In genomic region chr3:98980915-98981596, GRCh38 we compare ENCODE assay signal across 10 cellular contexts.
DNase-seq lines count a peak whose midpoint lies in the region; ATAC-seq and TF ChIP-seq lines count a peak whose summit lies in the region.
"Had no signal": no experiment of that assay in that cellular context is flagged by ENCODE, and none has a peak within 500 bp of the region (broad histone marks: within the 10 kb centered on the region; RNA-seq: fewer than 3 reads in every experiment).

No MANE protein-coding gene starts in this region.

- CTCF ChIA-PET in OCI-LY7 (lab: Charles Lee; ENCODE audit: unreplicated experiment): no interaction called here

- ATAC-seq in GM19372 (IDR thresholded peaks at IDR 0.05; ENCODE audit: low read depth, unreplicated experiment): peak; percentile 86
- peak; percentile 51 for ATAC-seq in HG03103 (IDR thresholded peaks at IDR 0.05; ENCODE audit: low read depth, unreplicated experiment)
- ATAC-seq in omental fat pad (ENCODE audit: low FRiP score): no peak
- ATAC-seq: Panc1 had no signal

- no peak overlapping the region for H2AFZ ChIP-seq in OCI-LY7 (ENCODE audit: low read length)

- DNase-seq in AG08396 (ENCODE audit: low spot score) (peak; percentile 32), astrocyte of the cerebellum (ENCODE audit: low read depth) (peak; percentile 53), NCI-H1105 (lab: John Stamatoyannopoulos, UW) (no peak), omental fat pad (ENCODE audit: low spot score) (no peak), spleen (no peak), OCI-LY7 (ENCODE audit: low spot score) (no peak)
- DNase-seq: DND-41 had no signal

- intact Hi-C loops in spleen (cut with DNase I; ENCODE audit: low total_unique reads) (no loop called here), OCI-LY7 (cut with micrococcal nuclease; ENCODE audit: unreplicated experiment) (no loop called here)

- no peaks in the 10 kb centered on the region for H3K36me3 ChIP-seq in spleen
- H3K36me3 ChIP-seq in OCI-LY7 (ENCODE audit: insufficient read depth, low read length): no peaks in the 10 kb centered on the region

- H3K4me3 ChIP-seq in astrocyte of the cerebellum (ENCODE audit: low read depth, low read length): peak overlapping the region; percentile 29
- no peak overlapping the region for H3K4me3 ChIP-seq in spleen
- no peak overlapping the region for H3K4me3 ChIP-seq in OCI-LY7 (ENCODE audit: low read depth, low read length, poor library complexity, severe bottlenecking)

- H3K27me3 ChIP-seq in spleen (replicated peaks in 1 of 7): no peaks in the 10 kb centered on the region

- TF ChIP-seq CTCF in astrocyte of the cerebellum (IDR thresholded peaks at IDR 0.05; ENCODE audit: low read depth, low read length, missing control alignments) (no peak), omental fat pad (IDR thresholded peaks at IDR 0.05) (no peak), spleen (IDR thresholded peaks at IDR 0.05 in 8 of 11, conservative IDR thresholded peaks at IDR 0.05 in 3 of 11) (no peak), OCI-LY7 (conservative IDR thresholded peaks at IDR 0.05; ENCODE audit: low read length) (no peak)

- H4K20me1 ChIP-seq in OCI-LY7 (ENCODE audit: insufficient read depth, low read length): no peaks in the 10 kb centered on the region

- no TSS peak for BruUV-seq in OCI-LY7 (replicated peaks; lab: Mats Ljungman, UMichigan)

- TF ChIP-seq POLR2A in spleen (IDR thresholded peaks at IDR 0.05): no peak

- H3K79me2 ChIP-seq in OCI-LY7 (ENCODE audit: insufficient read depth, low read depth, low read length): no peaks in the 10 kb centered on the region

- no peaks in the 10 kb centered on the region for H3K9me2 ChIP-seq in OCI-LY7 (ENCODE audit: insufficient read depth, low read length)

- in situ Hi-C loops in astrocyte of the cerebellum (cut with HindIII; ENCODE audit: low sequenced_read_pairs): loop anchor here (5.0 kb wide), 1 partner anchor 84 kb away; no protein-coding TSS in a partner anchor

- H3K27ac ChIP-seq in spleen (no peak overlapping the region), OCI-LY7 (ENCODE audit: low read depth, low read length, poor library complexity, severe bottlenecking) (no peak overlapping the region)

- POLR2A ChIA-PET in OCI-LY7 (lab: Charles Lee): interaction anchor here (0.6 kb wide), 1 partner anchor 607 kb away, joined by 3 read pairs; no protein-coding TSS in a partner anchor

- WGBS in spleen, 5 donors: 17 to 33% (median 22%) methylated on average over 2 of the region's 2 CpGs

- H3K4me2 ChIP-seq in OCI-LY7 (ENCODE audit: low read length): no peak overlapping the region

- H3K9me3 ChIP-seq in spleen: no peaks in the 10 kb centered on the region
- no peaks in the 10 kb centered on the region for H3K9me3 ChIP-seq in OCI-LY7 (ENCODE audit: low read length)

- H3K4me1 ChIP-seq in spleen (no peaks in the 10 kb centered on the region), OCI-LY7 (ENCODE audit: insufficient read depth, low read length, poor library complexity, severe bottlenecking) (peaks cover 5% of the 10 kb centered on the region)

Comparison
In these comparisons a context has a peak if more than half of its experiments do, and no peak if none do; other contexts are left out.
1. DNase-seq: peak in AG08396 (single experiment) and astrocyte of the cerebellum (single experiment); none in NCI-H1105 (single experiment), omental fat pad (single experiment), spleen (single experiment) and OCI-LY7 (single experiment).